8 cellular contexts compared by ENCODE assay signal in the genomic region with DNA sequence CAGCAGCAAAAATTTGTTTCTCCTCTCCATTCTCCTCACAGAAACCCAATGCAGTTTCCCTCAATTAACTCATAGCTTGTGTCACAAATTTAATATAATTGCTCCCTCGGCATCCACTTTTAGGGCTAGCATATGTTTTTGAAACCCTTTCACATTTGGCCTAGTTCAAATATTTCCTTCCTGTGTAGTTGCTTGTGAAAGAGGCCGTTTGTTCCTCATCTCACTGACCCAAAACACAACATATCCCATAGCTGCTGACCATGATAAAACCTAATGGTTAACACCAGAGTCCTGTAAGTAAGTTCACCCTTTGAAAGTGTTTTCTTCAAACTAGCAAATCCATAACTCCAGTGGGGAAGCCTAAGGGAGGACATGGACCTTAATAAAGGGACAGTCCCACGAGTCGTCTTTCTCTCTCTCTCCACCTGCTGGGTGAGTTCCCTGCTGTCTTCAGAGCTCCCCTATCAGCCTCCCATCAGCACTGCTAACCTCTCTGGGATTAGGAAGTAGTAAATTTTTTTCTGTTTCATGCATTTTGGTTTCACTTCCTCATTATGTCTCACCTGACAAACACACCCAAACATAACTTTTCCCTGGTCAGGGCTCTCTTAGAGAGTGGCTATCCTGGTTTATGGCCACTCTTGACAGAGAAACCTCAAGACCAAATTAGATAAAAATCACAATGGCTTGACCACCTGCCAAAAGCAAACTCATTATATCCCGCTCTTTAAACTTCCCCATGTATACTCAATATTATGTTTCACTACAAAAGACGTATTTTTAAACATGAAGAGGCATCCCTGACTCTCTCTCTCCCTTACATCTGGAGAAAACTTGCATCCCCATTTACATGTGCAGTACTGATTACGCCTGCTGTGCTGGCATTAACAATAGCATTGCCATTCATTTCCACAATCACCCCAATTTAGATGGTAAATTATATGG.
DNase-seq lines count a peak whose midpoint lies in the region; ATAC-seq and TF ChIP-seq lines count a peak whose summit lies in the region.

No MANE protein-coding gene starts in this region.

- no peak overlapping the region for H3K4me3 ChIP-seq in H7 (ENCODE audit: insufficient read depth, low read depth, low read length)
- no peak overlapping the region for H3K4me3 ChIP-seq in NB4 (ENCODE audit: low read depth, low read length)
- no peak overlapping the region for H3K4me3 ChIP-seq in thyroid gland (replicated peaks in 1 of 3)
- no peak overlapping the region for H3K4me3 ChIP-seq in uterus

- 72 to 79% methylated on average over 7 of the region's 7 CpGs for WGBS in thyroid gland, 2 donors

- H3K9me3 ChIP-seq in thyroid gland (no peaks in the 10 kb centered on the region), uterus (no peaks in the 10 kb centered on the region)

- peak; percentile 62 for ATAC-seq in GM18499 (IDR thresholded peaks at IDR 0.05; ENCODE audit: insufficient read depth, unreplicated experiment)

- TF ChIP-seq CTCF in NB4 (IDR thresholded peaks at IDR 0.05; ENCODE audit: low read depth, low read length): no peak
- TF ChIP-seq CTCF in thyroid gland (IDR thresholded peaks at IDR 0.05): no peak
- no peak for TF ChIP-seq CTCF in uterus (IDR thresholded peaks at IDR 0.05)

- H3K4me1 ChIP-seq in thyroid gland: peaks cover 4 to 6% of the 10 kb centered on the region in 2 donors
- no peaks in the 10 kb centered on the region for H3K4me1 ChIP-seq in uterus

- no peak overlapping the region for H3K27ac ChIP-seq in thyroid gland
- no peak overlapping the region for H3K27ac ChIP-seq in uterus

- no peak for TF ChIP-seq POLR2A in NB4 (IDR thresholded peaks at IDR 0.05; ENCODE audit: extremely low read depth, insufficient read length)
- no peak for TF ChIP-seq POLR2A in thyroid gland (IDR thresholded peaks at IDR 0.05)
- no peak for TF ChIP-seq POLR2A in uterus (IDR thresholded peaks at IDR 0.05)

- DNase-seq in H7 (peak; percentile 15), NB4 (ENCODE audit: low read depth) (peak; percentile 73), iPS-NIHi7 (ENCODE audit: extremely low spot score) (peak; percentile 23), SW 1271 (lab: John Stamatoyannopoulos, UW) (no peak), thyroid gland (no peak), uterus (no peak), activated T-cell treated with anti-CD3 and anti-CD28 coated beads for 4 hours (no peak)

- H3K27me3 ChIP-seq in H7 (ENCODE audit: control insufficient read depth, insufficient read depth, low read length) (no peaks in the 10 kb centered on the region), thyroid gland (no peaks in the 10 kb centered on the region), uterus (no peaks in the 10 kb centered on the region)

- H3K36me3 ChIP-seq in H7 (replicated peaks; ENCODE audit: control insufficient read depth, insufficient read depth, low read length) (peaks cover 1% of the 10 kb centered on the region; the same call in 1 of the 2 replicates), thyroid gland (peaks cover 0 to 8% of the 10 kb centered on the region in 2 donors), uterus (no peaks in the 10 kb centered on the region)

- intact Hi-C loops in thyroid gland (cut with DNase I) (no loop called here), uterus (cut with DNase I; ENCODE audit: low total_unique reads) (no loop called here)

Comparison
In these comparisons a context has a peak if more than half of its experiments do, and no peak if none do; other contexts are left out.
1. DNase-seq: peak in H7 (single experiment), NB4 (single experiment) and iPS-NIHi7 (single experiment); none in SW 1271 (0 of 2), thyroid gland (0 of 2), uterus (0 of 2) and activated T-cell treated with anti-CD3 and anti-CD28 coated beads for 4 hours (single experiment).